ENCODE assay signal across 20 cellular contexts in genomic region chr6:28501259-28501658, GRCh38. TPM values are rescaled to one million over a fixed set of nuclear protein-coding genes. Genes with fewer than 3 reads are reported as not detected.
A peak's percentile ranks its signal among the peaks of the same experiment; 100 is the strongest.
DNase-seq lines count a peak whose midpoint lies in the region; TF ChIP-seq lines count a peak whose summit lies in the region.
"Had no signal": no experiment of that assay in that cellular context is flagged by ENCODE, and none has a peak within 500 bp of the region (broad histone marks: within the 10 kb centered on the region; RNA-seq: fewer than 3 reads in every experiment).

No MANE protein-coding gene starts in this region.

- H3K9me3 ChIP-seq in MG63, result no peaks in the 10 kb centered on the region
- H3K9me3 ChIP-seq in esophagus muscularis mucosa, result no peaks in the 10 kb centered on the region
- H3K9me3 ChIP-seq: BE2C had no signal

- whole genome bisulfite sequencing in esophagus muscularis mucosa, result 90% methylated on average over 6 of the region's 6 CpGs

- H3K27me3 ChIP-seq in MG63 (0 out of 2 replicates have a peak, but pooled peaks cover 2% of the 10 kb centered on the region), esophagus muscularis mucosa (peaks cover 0 to 21% (median 0%) of the 10 kb centered on the region in 4 donors)
- H3K27me3 ChIP-seq: BLaER1 had no signal

- no peak overlapping the region for H3K27ac ChIP-seq in esophagus muscularis mucosa (replicated peaks in 1 of 4)
- H3K27ac ChIP-seq: BLaER1 had no signal

- TF ChIP-seq POLR2A in esophagus muscularis mucosa (IDR thresholded peaks at IDR 0.05; ENCODE audit: low read depth), result no peak

- TF ChIP-seq EP300 in esophagus muscularis mucosa (IDR thresholded peaks at IDR 0.05), result no peak

- no peaks in the 10 kb centered on the region for H3K4me1 ChIP-seq in esophagus muscularis mucosa
- H3K4me1 ChIP-seq: BE2C had no signal

- H3K36me3 ChIP-seq in MG63, result no peaks in the 10 kb centered on the region
- no peaks in the 10 kb centered on the region for H3K36me3 ChIP-seq in esophagus muscularis mucosa
- H3K36me3 ChIP-seq: BE2C, BLaER1 had no signal

- H3K4me3 ChIP-seq in MG63 (no peak overlapping the region), esophagus muscularis mucosa (no peak overlapping the region)
- H3K4me3 ChIP-seq: BLaER1, GM12878 had no signal

- DNase-seq in Daoy (ENCODE audit: low read depth) (peak; percentile 32), MG63 (peak; percentile 18), esophagus muscularis mucosa (ENCODE audit: extremely low spot score) (peak; percentile 21), DMS 273 (lab: John Stamatoyannopoulos, UW; ENCODE audit: unreplicated experiment) (no peak), T-helper 1 cell (no peak)
- DNase-seq: 8988T; ACHN; BE2C; C1 segment of cervical spinal cord; CD4-positive, alpha-beta memory T cell; CD4-positive, CD25-positive, alpha-beta regulatory T cell; CD8-positive, alpha-beta memory T cell; COR-L47; DMS79 treated with DMSO at 0.1 percent for 48 hours; EL; GDM1 had no signal

- TF ChIP-seq CTCF in esophagus muscularis mucosa (IDR thresholded peaks at IDR 0.05), result no peak

- intact Hi-C loops in esophagus muscularis mucosa (cut with DNase I), result no loop called here

RNA-seq across cellular contexts. Expression of gene GPX6, which starts 14.3 kb away (rescaled TPM):
- total RNA-seq in Daoy (2014; rRNA removed; shearing (Covaris generic)), result not detected in 2 replicates
- total RNA-seq in MG63 (2014; rRNA removed; shearing (Covaris generic); ENCODE audit: low replicate concordance), result not detected in 2 replicates
- not detected for total RNA-seq in esophagus muscularis mucosa
- total RNA-seq: A673; CD4-positive, alpha-beta memory T cell; CD4-positive, CD25-positive, alpha-beta regulatory T cell; CD8-positive, alpha-beta memory T cell; G401; GM12878 had no signal

RNA-seq across cellular contexts. Expression of gene GPX5, which starts 24.4 kb away (rescaled TPM):
- total RNA-seq in Daoy (2014; rRNA removed; shearing (Covaris generic)), result not detected in 2 replicates
- total RNA-seq in MG63 (2014; rRNA removed; shearing (Covaris generic); ENCODE audit: low replicate concordance), result not detected in 2 replicates
- not detected for total RNA-seq in esophagus muscularis mucosa
- total RNA-seq: A673; CD4-positive, alpha-beta memory T cell; CD4-positive, CD25-positive, alpha-beta regulatory T cell; CD8-positive, alpha-beta memory T cell; G401; GM12878 had no signal

RNA-seq across cellular contexts. Expression of gene ZSCAN23, which starts 58.0 kb away (rescaled TPM):
- 3.4 and 8.4 TPM in 2 replicates for total RNA-seq in Daoy (2014; rRNA removed; shearing (Covaris generic))
- total RNA-seq in MG63 (2014; rRNA removed; shearing (Covaris generic); ENCODE audit: low replicate concordance), result 0.59 and 2.0 TPM in 2 replicates
- total RNA-seq in esophagus muscularis mucosa, result 1 to 10 TPM; 1.0 to 2.9 (median 2.1) TPM

Comparison
In these comparisons a context has a peak if more than half of its experiments do, and no peak if none do; other contexts are left out.
1. DNase-seq: peak in Daoy (single experiment), MG63 (single experiment) and esophagus muscularis mucosa (single experiment); none in DMS 273 (single experiment) and T-helper 1 cell (0 of 5).